ENCODE assay signal across 14 cellular contexts in the genomic region with DNA sequence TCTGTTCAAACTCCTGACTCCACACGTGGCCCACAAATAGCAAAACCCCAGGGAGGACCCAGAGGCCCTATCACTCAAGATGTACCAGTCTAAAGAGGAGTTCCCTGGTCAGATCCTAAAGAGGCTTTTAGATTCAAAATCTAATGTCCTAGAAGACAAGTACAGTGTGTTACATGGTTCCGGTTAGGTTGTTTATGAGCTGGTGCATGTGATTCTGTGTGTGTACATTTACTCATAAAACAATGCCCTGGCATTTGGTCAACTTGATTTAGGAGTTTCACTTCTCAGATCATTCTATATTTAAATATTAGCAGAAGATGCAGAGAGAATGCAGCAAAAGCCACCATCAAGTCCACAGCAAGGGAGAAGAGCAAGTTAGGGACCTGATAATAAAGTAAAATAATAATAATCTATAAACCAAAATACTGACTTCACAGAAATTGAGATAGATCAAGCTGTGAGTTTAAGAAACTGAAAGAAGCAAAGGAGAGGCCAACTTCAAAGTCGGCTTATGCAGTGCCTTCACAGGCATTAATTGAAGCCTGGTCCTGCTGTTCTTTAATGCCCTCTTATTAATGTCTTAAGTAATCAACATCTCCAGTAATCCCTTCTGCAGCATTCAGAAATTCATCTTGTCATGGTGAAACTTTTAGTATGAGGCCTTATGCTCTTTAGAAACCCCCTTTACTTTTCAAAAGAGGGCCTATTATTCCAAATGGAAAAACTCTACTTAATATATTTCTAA. TPM values are rescaled to one million over a fixed set of nuclear protein-coding genes. Genes with fewer than 3 reads are reported as not detected.
DNase-seq lines count a peak whose midpoint lies in the region; ATAC-seq lines count a peak whose summit lies in the region.
"Had no signal": no experiment of that assay in that cellular context is flagged by ENCODE, and none has a peak within 500 bp of the region (broad histone marks: within the 10 kb centered on the region; RNA-seq: fewer than 3 reads in every experiment).

No MANE protein-coding gene starts in this region.

- ATAC-seq in activated naive CD8-positive, alpha-beta T cell treated with anti-CD3 and anti-CD28 coated beads, Interleukin-2, amount 50 U/mL, for 24 hours = no peak
- ATAC-seq: activated CD4-positive, CD25-positive, alpha-beta regulatory T cell treated with anti-CD3 and anti-CD28 coated beads, Interleukin-2, amount 50 U/mL, for 24 hours had no signal

- intact Hi-C loops in cardiac septum (cut with DNase I) = no loop called here

- H3K27me3 Mint-ChIP-seq in activated naive CD8-positive, alpha-beta T cell treated with anti-CD3 and anti-CD28 coated beads for 36 hours = peaks cover 3% of the 10 kb centered on the region
- peaks cover 4% of the 10 kb centered on the region for H3K27me3 Mint-ChIP-seq in activated naive CD8-positive, alpha-beta T cell treated with anti-CD3 and anti-CD28 coated beads, Interleukin-2, amount 50 U/mL, for 24 hours
- H3K27me3 Mint-ChIP-seq in immature natural killer cell (ENCODE audit: low read depth in 3 of 3) = no peaks in the 10 kb centered on the region

- peaks cover 6% of the 10 kb centered on the region for H3K4me1 Mint-ChIP-seq in activated naive CD8-positive, alpha-beta T cell treated with anti-CD3 and anti-CD28 coated beads for 36 hours
- peaks cover 5% of the 10 kb centered on the region for H3K4me1 Mint-ChIP-seq in activated naive CD8-positive, alpha-beta T cell treated with anti-CD3 and anti-CD28 coated beads, Interleukin-2, amount 50 U/mL, for 24 hours
- peaks cover 7 to 14% of the 10 kb centered on the region in 2 donors for H3K4me1 Mint-ChIP-seq in immature natural killer cell

- H3K4me3 Mint-ChIP-seq in activated naive CD8-positive, alpha-beta T cell treated with anti-CD3 and anti-CD28 coated beads for 36 hours = no peak overlapping the region
- H3K4me3 Mint-ChIP-seq in activated naive CD8-positive, alpha-beta T cell treated with anti-CD3 and anti-CD28 coated beads, Interleukin-2, amount 50 U/mL, for 24 hours = no peak overlapping the region
- no peak overlapping the region for H3K4me3 Mint-ChIP-seq in immature natural killer cell

- no peaks in the 10 kb centered on the region for H3K36me3 Mint-ChIP-seq in activated naive CD8-positive, alpha-beta T cell treated with anti-CD3 and anti-CD28 coated beads for 36 hours
- no peaks in the 10 kb centered on the region for H3K36me3 Mint-ChIP-seq in activated naive CD8-positive, alpha-beta T cell treated with anti-CD3 and anti-CD28 coated beads, Interleukin-2, amount 50 U/mL, for 24 hours (ENCODE audit: low read depth)
- H3K36me3 Mint-ChIP-seq in immature natural killer cell = peaks cover 0 to 10% (median 5%) of the 10 kb centered on the region in 3 donors

- no peaks in the 10 kb centered on the region for H3K9me3 Mint-ChIP-seq in activated naive CD8-positive, alpha-beta T cell treated with anti-CD3 and anti-CD28 coated beads for 36 hours
- no peaks in the 10 kb centered on the region for H3K9me3 Mint-ChIP-seq in activated naive CD8-positive, alpha-beta T cell treated with anti-CD3 and anti-CD28 coated beads, Interleukin-2, amount 50 U/mL, for 24 hours
- no peaks in the 10 kb centered on the region for H3K9me3 Mint-ChIP-seq in immature natural killer cell

- no peak for DNase-seq in activated naive CD8-positive, alpha-beta T cell treated with anti-CD3 and anti-CD28 coated beads for 36 hours
- no peak for DNase-seq in activated naive CD8-positive, alpha-beta T cell treated with anti-CD3 and anti-CD28 coated beads, Interleukin-2, amount 50 U/mL, for 24 hours
- DNase-seq in NAMALWA (ENCODE audit: low spot score) (peak; percentile 17), dermis blood vessel endothelial cell (peak; percentile 23), cardiac septum (ENCODE audit: low spot score) (no peak), immature natural killer cell (no peak)
- no peak for DNase-seq in activated CD4-positive, alpha-beta T cell treated with anti-CD3 and anti-CD28 coated beads for 4 hours
- no peak for DNase-seq in stimulated activated CD8-positive, alpha-beta memory T cell treated with anti-CD3 and anti-CD28 coated beads, Interleukin-4, amount 100 ng/mL, for 48 hours
- DNase-seq: HCEC 1CT, KBM-7, NCI-H146, posterior cingulate gyrus, T-helper 1 cell had no signal

- H3K27ac Mint-ChIP-seq in activated naive CD8-positive, alpha-beta T cell treated with anti-CD3 and anti-CD28 coated beads for 36 hours = peak overlapping the region; percentile 11
- no peak overlapping the region for H3K27ac Mint-ChIP-seq in activated naive CD8-positive, alpha-beta T cell treated with anti-CD3 and anti-CD28 coated beads, Interleukin-2, amount 50 U/mL, for 24 hours
- peak overlapping the region in 3 of 6 donors; percentile 12 to 57 (median 42) for H3K27ac Mint-ChIP-seq in immature natural killer cell

RNA-seq across cellular contexts. Expression of a gene that starts 4.2 kb away (rescaled TPM):
- total RNA-seq in activated naive CD8-positive, alpha-beta T cell treated with anti-CD3 and anti-CD28 coated beads for 36 hours = 10 to 100 TPM; 10.5 to 11.3 TPM
- total RNA-seq in dermis blood vessel endothelial cell (1.2 and 4.4 TPM in 2 replicates), cardiac septum (0.19 TPM)
- polyA plus RNA-seq in immature natural killer cell = 1 to 10 TPM in 2 of 3 donors, not detected in 1; 1.8 to 4.2 TPM

Comparison
In these comparisons a context has a peak if more than half of its experiments do, and no peak if none do; other contexts are left out.
1. DNase-seq: peak in NAMALWA (single experiment) and dermis blood vessel endothelial cell (single experiment); none in activated naive CD8-positive, alpha-beta T cell treated with anti-CD3 and anti-CD28 coated beads for 36 hours (single experiment), activated naive CD8-positive, alpha-beta T cell treated with anti-CD3 and anti-CD28 coated beads, Interleukin-2, amount 50 U/mL, for 24 hours (single experiment), cardiac septum (single experiment), activated CD4-positive, alpha-beta T cell treated with anti-CD3 and anti-CD28 coated beads for 4 hours (0 of 2), stimulated activated CD8-positive, alpha-beta memory T cell treated with anti-CD3 and anti-CD28 coated beads, Interleukin-4, amount 100 ng/mL, for 48 hours (single experiment) and immature natural killer cell (0 of 3).